1 cellular context compared by ENCODE assay signal in the genomic region with DNA sequence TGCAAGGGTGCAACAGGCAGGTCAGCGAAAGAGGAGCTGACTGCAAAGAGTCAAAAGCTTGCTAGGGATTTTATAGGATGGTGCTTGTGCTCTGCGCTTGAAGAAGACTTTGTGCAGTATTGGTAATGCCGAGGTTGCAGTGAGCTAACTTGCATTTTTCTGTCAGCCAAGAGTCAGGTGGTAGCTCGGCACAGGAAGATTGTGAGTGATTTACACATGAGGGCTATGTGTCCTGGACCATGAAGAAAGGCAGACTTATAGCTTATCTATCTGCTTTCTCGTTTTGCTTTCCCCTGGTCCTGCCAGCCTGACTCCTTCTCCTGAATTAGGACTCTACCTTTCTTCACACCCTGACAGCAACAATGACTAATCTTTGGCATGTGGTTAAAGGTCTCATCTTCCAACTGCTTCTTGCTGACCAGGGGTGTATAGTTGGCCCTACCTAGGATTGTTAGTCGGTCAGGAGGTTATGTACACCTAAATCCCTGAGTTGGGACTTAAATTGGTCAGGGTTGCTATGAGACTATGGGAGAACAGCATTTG.
TF ChIP-seq lines count a peak whose summit lies in the region.

No MANE protein-coding gene starts in this region.

TF ChIP-seq in HCT116, 20 proteins besides CTCF, POLR2A, EP300 and RAD21:
- TF ChIP-seq SRF (IDR thresholded peaks at IDR 0.05; ENCODE audit: low read depth), result no peak
- TF ChIP-seq, protein P1, sequence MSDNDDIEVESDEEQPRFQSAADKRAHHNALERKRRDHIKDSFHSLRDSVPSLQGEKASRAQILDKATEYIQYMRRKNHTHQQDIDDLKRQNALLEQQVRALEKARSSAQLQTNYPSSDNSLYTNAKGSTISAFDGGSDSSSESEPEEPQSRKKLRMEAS (IDR thresholded peaks at IDR 0.05), result peak; percentile 43; the same call in 1 of the 2 replicates
